12 cellular contexts compared by ENCODE assay signal in genomic region chr16:85900031-85900792, GRCh38. TPM values are rescaled to one million over a fixed set of nuclear protein-coding genes. Genes with fewer than 3 reads are reported as not detected.
DNase-seq lines count a peak whose midpoint lies in the region; ATAC-seq, FAIRE-seq and TF ChIP-seq lines count a peak whose summit lies in the region.
"Had no signal": no experiment of that assay in that cellular context is flagged by ENCODE, and none has a peak within 500 bp of the region (broad histone marks: within the 10 kb centered on the region; RNA-seq: fewer than 3 reads in every experiment).

No MANE protein-coding gene starts in this region.

- no peak for DNase-seq in Caco-2
- no peak for DNase-seq in GM19239 (ENCODE audit: insufficient read length, low spot score)
- DNase-seq in adrenal gland = peak in 1 of 7 donors; percentile 19
- peak; percentile 61 for DNase-seq in natural killer cell treated with Interleukin-12 subunit alpha and Interleukin-12 subunit beta and Interleukin-15 and Interleukin-18, amount 100 ng/mL, for 72 hours (ENCODE audit: low spot score)
- no peak for DNase-seq in effector CD4-positive, alpha-beta T cell
- no peak for DNase-seq in hippocampal formation (lab: John Stamatoyannopoulos, UW)
- DNase-seq: MM.1S, OCI-M1 had no signal

- H3K9me3 ChIP-seq in Caco-2 (no peaks in the 10 kb centered on the region), adrenal gland (replicated peaks in 1 of 3) (no peaks in the 10 kb centered on the region)
- H3K9me3 ChIP-seq: HAP-1 had no signal

- H3K36me3 ChIP-seq in Caco-2 (ENCODE audit: control insufficient read depth, insufficient read depth, low read length) = peaks cover 4% of the 10 kb centered on the region
- H3K36me3 ChIP-seq in adrenal gland (replicated peaks in 1 of 2) = no peaks in the 10 kb centered on the region
- H3K36me3 ChIP-seq: HAP-1 had no signal

- H3K4me3 ChIP-seq in Caco-2 (ENCODE audit: low read depth, low read length) (peak overlapping the region; percentile 78), adrenal gland (peak overlapping the region in 1 of 4 donors; percentile 67)
- H3K4me3 ChIP-seq: lung had no signal

- peak overlapping the region in 4 of 5 donors; percentile 16 to 85 (median 48) for H3K27ac ChIP-seq in adrenal gland

- H3K27me3 ChIP-seq in Caco-2 (replicated peaks; ENCODE audit: control insufficient read depth, insufficient read depth, low read length) (no peaks in the 10 kb centered on the region), adrenal gland (peaks cover 23% of the 10 kb centered on the region)

- H3K27me3 Mint-ChIP-seq in Caco-2 (ENCODE audit: insufficient read depth, unreplicated experiment) = no peaks in the 10 kb centered on the region
- no peaks in the 10 kb centered on the region for H3K27me3 Mint-ChIP-seq in natural killer cell treated with Interleukin-12 subunit alpha and Interleukin-12 subunit beta and Interleukin-15 and Interleukin-18, amount 100 ng/mL, for 72 hours

- peaks cover 28% of the 10 kb centered on the region for H3K4me1 Mint-ChIP-seq in Caco-2 (ENCODE audit: low read depth, unreplicated experiment)
- H3K4me1 Mint-ChIP-seq in natural killer cell treated with Interleukin-12 subunit alpha and Interleukin-12 subunit beta and Interleukin-15 and Interleukin-18, amount 100 ng/mL, for 72 hours (ENCODE audit: low read depth in 2 of 2) = peaks cover 62 to 65% of the 10 kb centered on the region in 2 donors

- TF ChIP-seq POLR2A in adrenal gland (IDR thresholded peaks at IDR 0.05) = no peak

- POLR2A ChIA-PET in Caco-2 (lab: Charles Lee) = no interaction called here

- peak overlapping the region; percentile 84 for H3K4me3 Mint-ChIP-seq in Caco-2 (ENCODE audit: unreplicated experiment)
- H3K4me3 Mint-ChIP-seq in natural killer cell treated with Interleukin-12 subunit alpha and Interleukin-12 subunit beta and Interleukin-15 and Interleukin-18, amount 100 ng/mL, for 72 hours = peak overlapping the region; percentile 97

- H3K4me1 ChIP-seq in Caco-2 (peaks cover 19% of the 10 kb centered on the region; the same call in 1 of the 2 replicates), adrenal gland (replicated peaks in 1 of 2) (peaks cover 0 to 9% of the 10 kb centered on the region in 2 donors)

- intact Hi-C loops in Caco-2 (cut with micrococcal nuclease; ENCODE audit: unreplicated experiment) (no loop called here), adrenal gland (cut with DNase I) (no loop called here)

- no peak for ATAC-seq in natural killer cell treated with Interleukin-12 subunit alpha and Interleukin-12 subunit beta and Interleukin-15 and Interleukin-18, amount 100 ng/mL, for 72 hours
- ATAC-seq in HG02938 (IDR thresholded peaks at IDR 0.05; ENCODE audit: unreplicated experiment) (no peak), HG03520 (IDR thresholded peaks at IDR 0.05; ENCODE audit: unreplicated experiment) (no peak)

- peaks cover 34% of the 10 kb centered on the region for H3K36me3 Mint-ChIP-seq in Caco-2 (ENCODE audit: insufficient read depth, unreplicated experiment)
- peaks cover 47% of the 10 kb centered on the region for H3K36me3 Mint-ChIP-seq in natural killer cell treated with Interleukin-12 subunit alpha and Interleukin-12 subunit beta and Interleukin-15 and Interleukin-18, amount 100 ng/mL, for 72 hours

- 55 to 71% (median 66%) methylated on average over 15 to 17 of the region's 17 CpGs for WGBS in adrenal gland, 4 donors

- no peaks in the 10 kb centered on the region for H3K9me3 Mint-ChIP-seq in Caco-2 (ENCODE audit: unreplicated experiment)
- no peaks in the 10 kb centered on the region for H3K9me3 Mint-ChIP-seq in natural killer cell treated with Interleukin-12 subunit alpha and Interleukin-12 subunit beta and Interleukin-15 and Interleukin-18, amount 100 ng/mL, for 72 hours

- no peak for TF ChIP-seq CTCF in Caco-2 (IDR thresholded peaks at IDR 0.05; ENCODE audit: insufficient read depth in 1 of 2, low read depth in 1 of 2, low read length in 1 of 2, severe bottlenecking in 1 of 2, unreplicated experiment in 1 of 2)
- TF ChIP-seq CTCF in adrenal gland (IDR thresholded peaks at IDR 0.05) = no peak

- H3K27ac Mint-ChIP-seq in Caco-2 (ENCODE audit: unreplicated experiment) = peak overlapping the region; percentile 66
- H3K27ac Mint-ChIP-seq in natural killer cell treated with Interleukin-12 subunit alpha and Interleukin-12 subunit beta and Interleukin-15 and Interleukin-18, amount 100 ng/mL, for 72 hours = peak overlapping the region; percentile 80 to 81

- BruUV-seq in Caco-2 (replicated peaks; lab: Mats Ljungman, UMichigan) = no TSS peak

- peak; percentile 51 for FAIRE-seq in GM19239 (lab: Jason Lieb, UNC)

- CTCF ChIA-PET in Caco-2 (lab: Charles Lee) = interaction anchor here (1.0 to 3.4 kb wide), 5 partner anchors 61 to 116 kb away, joined by 3 to 33 read pairs (median 8); no protein-coding TSS in a partner anchor

RNA-seq across cellular contexts. Expression of gene IRF8, which starts 1.2 kb away (rescaled TPM):
- 29.5 and 31.7 TPM in 2 replicates for total RNA-seq in Caco-2 (2022)
- 10 to 100 TPM; 11.4 to 40.1 (median 19.3) TPM for total RNA-seq in adrenal gland
- polyA plus RNA-seq in adrenal gland = 1 to 10 TPM; 3.4 to 9.6 (median 8.3) TPM
- 100 to 1,000 TPM; 198 to 510 TPM for total RNA-seq in natural killer cell treated with Interleukin-12 subunit alpha and Interleukin-12 subunit beta and Interleukin-15 and Interleukin-18, amount 100 ng/mL, for 72 hours
